In the genomic region with DNA sequence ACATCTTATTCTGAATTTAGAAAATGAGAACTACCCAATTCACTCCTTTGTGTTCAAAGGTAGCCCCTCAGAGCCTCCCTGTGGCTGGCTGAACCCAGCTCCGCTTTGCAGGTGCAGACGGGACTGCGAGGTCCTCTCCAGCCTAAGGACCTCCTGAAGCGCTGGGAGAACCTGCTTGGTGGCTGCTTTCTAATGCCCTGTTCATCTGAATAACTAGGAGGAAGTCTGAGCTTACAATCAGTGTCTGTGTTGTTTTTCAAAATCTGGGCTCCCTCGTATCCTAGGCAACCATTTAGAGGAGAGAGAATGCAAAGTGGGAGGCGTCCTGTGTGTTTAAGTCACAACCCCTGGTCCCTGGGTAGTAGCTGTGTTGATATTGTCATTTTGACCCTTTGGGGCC, we compare ENCODE assay signal across 21 cellular contexts.
"Had no signal": no experiment of that assay in that cellular context is flagged by ENCODE, and none has a peak within 500 bp of the region (broad histone marks: within the 10 kb centered on the region; RNA-seq: fewer than 3 reads in every experiment).

No MANE protein-coding gene starts in this region.

- H3K36me3 ChIP-seq: left ventricle myocardium inferior, spleen had no signal

- H3K27me3 Mint-ChIP-seq: activated CD4-positive, alpha-beta T cell treated with anti-CD3 and anti-CD28 coated beads, Interleukin-2, amount 10 ng/mL, durations not matched to agents 24 days and 14 days; stimulated activated memory B cell treated with anti-CD40 and anti-IgM and Interleukin-4, amounts not matched to agents 10 μg/mL and 1 μg/mL and 100 μg/mL, for 72 hours had no signal

- H3K4me1 Mint-ChIP-seq: activated CD4-positive, alpha-beta T cell treated with anti-CD3 and anti-CD28 coated beads, Interleukin-2, amount 10 ng/mL, durations not matched to agents 24 days and 14 days; stimulated activated memory B cell treated with anti-CD40 and anti-IgM and Interleukin-4, amounts not matched to agents 10 μg/mL and 1 μg/mL and 100 μg/mL, for 72 hours had no signal

- H3K4me3 ChIP-seq: body of pancreas, dorsolateral prefrontal cortex, left ventricle myocardium inferior, spleen, testis had no signal

- H3K4me1 ChIP-seq: body of pancreas, foreskin keratinocyte, left ventricle myocardium inferior, spleen, testis had no signal

- ATAC-seq: activated T-cell treated with anti-CD3 and anti-CD28 coated beads, Interleukin-2, amount 50 U/mL, for 4 hours; body of pancreas; foreskin keratinocyte; stimulated activated memory B cell treated with anti-CD40 and anti-IgM and Interleukin-4, amounts not matched to agents 10 μg/mL and 1 μg/mL and 100 μg/mL, for 72 hours had no signal

- H3K9me3 ChIP-seq: testis had no signal

- H3K4me3 Mint-ChIP-seq: activated CD4-positive, alpha-beta T cell treated with anti-CD3 and anti-CD28 coated beads, Interleukin-2, amount 10 ng/mL, durations not matched to agents 24 days and 14 days; activated naive CD4-positive, alpha-beta T cell treated with anti-CD3 and anti-CD28 coated beads for 36 hours; activated T-cell treated with anti-CD3 and anti-CD28 coated beads, Interleukin-2, amount 50 U/mL, for 4 hours; nephron progenitor cell; stimulated activated memory B cell treated with anti-CD40 and anti-IgM and Interleukin-4, amounts not matched to agents 10 μg/mL and 1 μg/mL and 100 μg/mL, for 72 hours; type B pancreatic cell had no signal

- H3K36me3 Mint-ChIP-seq: stimulated activated memory B cell treated with anti-CD40 and anti-IgM and Interleukin-4, amounts not matched to agents 10 μg/mL and 1 μg/mL and 100 μg/mL, for 72 hours; type B pancreatic cell had no signal

- H3K27me3 ChIP-seq: body of pancreas, dorsolateral prefrontal cortex, foreskin keratinocyte, spleen, testis had no signal

- DNase-seq: activated CD4-positive, alpha-beta T cell treated with anti-CD3 and anti-CD28 coated beads, Interleukin-2, amount 10 ng/mL, durations not matched to agents 24 days and 14 days; activated CD8-positive, alpha-beta memory T cell treated with anti-CD3 and anti-CD28 coated beads, Interleukin-2, amount 50 U/mL, for 4 hours; activated naive CD4-positive, alpha-beta T cell treated with anti-CD3 and anti-CD28 coated beads for 36 hours; activated T-cell treated with anti-CD3 and anti-CD28 coated beads, Interleukin-2, amount 50 U/mL, for 4 hours; body of pancreas; dorsolateral prefrontal cortex; foreskin keratinocyte; glutamatergic neuron; hippocampal formation; left ventricle myocardium inferior; mammary epithelial cell; nephron progenitor cell; occipital lobe; posterior cingulate gyrus; retina; spleen; stimulated activated CD4-positive, alpha-beta T cell treated with anti-CD3 and anti-CD28 coated beads, Interleukin-4, amount 100 ng/mL, for 4 hours; T1000; testis had no signal

- H3K27ac Mint-ChIP-seq: activated CD4-positive, alpha-beta T cell treated with anti-CD3 and anti-CD28 coated beads, Interleukin-2, amount 10 ng/mL, durations not matched to agents 24 days and 14 days; activated naive CD4-positive, alpha-beta T cell treated with anti-CD3 and anti-CD28 coated beads for 36 hours; nephron progenitor cell; stimulated activated memory B cell treated with anti-CD40 and anti-IgM and Interleukin-4, amounts not matched to agents 10 μg/mL and 1 μg/mL and 100 μg/mL, for 72 hours; type B pancreatic cell had no signal

- H3K27ac ChIP-seq: body of pancreas, dorsolateral prefrontal cortex, foreskin keratinocyte, left ventricle myocardium inferior, spleen, testis had no signal
